In genomic region chr7:152854386-152854785, GRCh38 we compare ENCODE assay signal across 29 cellular contexts.
"Had no signal": no experiment of that assay in that cellular context is flagged by ENCODE, and none has a peak within 500 bp of the region (broad histone marks: within the 10 kb centered on the region; RNA-seq: fewer than 3 reads in every experiment).

No MANE protein-coding gene starts in this region.

- H3K79me2 ChIP-seq: parathyroid adenoma had no signal

- H3K36me3 Mint-ChIP-seq: natural killer cell treated with Interleukin-12 subunit alpha and Interleukin-12 subunit beta and Interleukin-15 and Interleukin-18, amount 100 ng/mL, for 72 hours had no signal

- H3K36me3 ChIP-seq: ovary had no signal

- H3K27me3 Mint-ChIP-seq: naive thymus-derived CD8-positive, alpha-beta T cell; natural killer cell treated with Interleukin-12 subunit alpha and Interleukin-12 subunit beta and Interleukin-15 and Interleukin-18, amount 100 ng/mL, for 72 hours; progenitor cell of endocrine pancreas; stimulated activated naive B cell treated with anti-CD40 and anti-IgM and Interleukin-4, amounts not matched to agents 10 μg/mL and 1 μg/mL and 100 μg/mL, for 72 hours; stimulated activated naive CD8-positive, alpha-beta T cell treated with anti-CD3 and anti-CD28 coated beads, Interleukin-15, Interleukin-2, amounts not matched to agents 100 ng/mL and 50 ng/mL, for 24 hours had no signal

- H3K4me3 ChIP-seq: ovary, psoas muscle, right lobe of liver, sigmoid colon, stomach, thoracic aorta, thyroid gland, tibial nerve, upper lobe of left lung, vagina had no signal

- H2AFZ ChIP-seq: parathyroid adenoma had no signal

- H3K4me3 Mint-ChIP-seq: naive thymus-derived CD8-positive, alpha-beta T cell; natural killer cell treated with Interleukin-12 subunit alpha and Interleukin-12 subunit beta and Interleukin-15 and Interleukin-18, amount 100 ng/mL, for 72 hours; nephron progenitor cell; neural crest cell; stimulated activated effector memory CD8-positive, alpha-beta T cell treated with anti-CD3 and anti-CD28 coated beads, Interleukin-12 subunit alpha, Interleukin-12 subunit beta, amount 100 ng/mL, for 72 hours; stimulated activated naive B cell treated with anti-CD40 and anti-IgM and Interleukin-4, amounts not matched to agents 10 μg/mL and 1 μg/mL and 100 μg/mL, for 72 hours; stimulated activated naive CD8-positive, alpha-beta T cell treated with anti-CD3 and anti-CD28 coated beads, Interleukin-15, Interleukin-2, amounts not matched to agents 100 ng/mL and 50 ng/mL, for 24 hours had no signal

- DNase-seq: naive thymus-derived CD8-positive, alpha-beta T cell; nephron progenitor cell; nucleus accumbens; ovary; psoas muscle; right cardiac atrium; right lobe of liver; sigmoid colon; small intestine; stimulated activated CD4-positive, alpha-beta T cell treated with anti-CD3 and anti-CD28 coated beads, Interleukin-15, amount 100 ng/mL, for 24 hours; stimulated activated CD4-positive, alpha-beta T cell treated with anti-CD3 and anti-CD28 coated beads, Interleukin-2, amount 100 ng/mL, for 24 hours; stimulated activated CD4-positive, alpha-beta T cell treated with anti-CD3 and anti-CD28 coated beads, Interleukin-2, amount 100 ng/mL, for 48 hours; stimulated activated CD4-positive, alpha-beta T cell treated with anti-CD3 and anti-CD28 coated beads, Interleukin-4, amount 100 ng/mL, for 24 hours; stimulated activated naive B cell treated with anti-CD40 and anti-IgM and Interleukin-4, amounts not matched to agents 10 μg/mL and 1 μg/mL and 100 μg/mL, for 72 hours; stimulated activated naive CD4-positive, alpha-beta T cell treated with Interleukin-2 at 50 U/mL for 16 hours; stomach; thyroid gland; trophoblast cell had no signal

- H3K9me3 ChIP-seq: neutrophil, ovary, psoas muscle, right lobe of liver, sigmoid colon, stomach, thoracic aorta, thyroid gland, tibial nerve, upper lobe of left lung, vagina had no signal

- H3K27ac ChIP-seq: neutrophil, ovary, parathyroid adenoma, psoas muscle, right lobe of liver, sigmoid colon, stomach, thoracic aorta, thyroid gland, tibial nerve, upper lobe of left lung, vagina had no signal

- H3K27ac Mint-ChIP-seq: naive thymus-derived CD8-positive, alpha-beta T cell; natural killer cell treated with Interleukin-12 subunit alpha and Interleukin-12 subunit beta and Interleukin-15 and Interleukin-18, amount 100 ng/mL, for 72 hours; nephron progenitor cell; progenitor cell of endocrine pancreas; stimulated activated effector memory CD8-positive, alpha-beta T cell treated with anti-CD3 and anti-CD28 coated beads, Interleukin-12 subunit alpha, Interleukin-12 subunit beta, amount 100 ng/mL, for 72 hours; stimulated activated naive B cell treated with anti-CD40 and anti-IgM and Interleukin-4, amounts not matched to agents 10 μg/mL and 1 μg/mL and 100 μg/mL, for 72 hours; stimulated activated naive CD8-positive, alpha-beta T cell treated with anti-CD3 and anti-CD28 coated beads, Interleukin-15, Interleukin-2, amounts not matched to agents 100 ng/mL and 50 ng/mL, for 24 hours had no signal

- H3K9ac ChIP-seq: parathyroid adenoma had no signal

- H3K4me1 ChIP-seq: psoas muscle, right lobe of liver, sigmoid colon, stomach, thyroid gland, upper lobe of left lung, vagina had no signal

- H3K27me3 ChIP-seq: neutrophil, ovary, right lobe of liver, sigmoid colon, stomach, thyroid gland, tibial nerve, upper lobe of left lung, vagina had no signal

- H3K9me3 Mint-ChIP-seq: naive thymus-derived CD8-positive, alpha-beta T cell; natural killer cell treated with Interleukin-12 subunit alpha and Interleukin-12 subunit beta and Interleukin-15 and Interleukin-18, amount 100 ng/mL, for 72 hours; nephron progenitor cell; neural crest cell; stimulated activated effector memory CD8-positive, alpha-beta T cell treated with anti-CD3 and anti-CD28 coated beads, Interleukin-12 subunit alpha, Interleukin-12 subunit beta, amount 100 ng/mL, for 72 hours; stimulated activated naive B cell treated with anti-CD40 and anti-IgM and Interleukin-4, amounts not matched to agents 10 μg/mL and 1 μg/mL and 100 μg/mL, for 72 hours; stimulated activated naive CD8-positive, alpha-beta T cell treated with anti-CD3 and anti-CD28 coated beads, Interleukin-15, Interleukin-2, amounts not matched to agents 100 ng/mL and 50 ng/mL, for 24 hours had no signal

- H3K4me1 Mint-ChIP-seq: neural crest cell; stimulated activated effector memory CD8-positive, alpha-beta T cell treated with anti-CD3 and anti-CD28 coated beads, Interleukin-12 subunit alpha, Interleukin-12 subunit beta, amount 100 ng/mL, for 72 hours; stimulated activated naive B cell treated with anti-CD40 and anti-IgM and Interleukin-4, amounts not matched to agents 10 μg/mL and 1 μg/mL and 100 μg/mL, for 72 hours had no signal
